In the genomic region with DNA sequence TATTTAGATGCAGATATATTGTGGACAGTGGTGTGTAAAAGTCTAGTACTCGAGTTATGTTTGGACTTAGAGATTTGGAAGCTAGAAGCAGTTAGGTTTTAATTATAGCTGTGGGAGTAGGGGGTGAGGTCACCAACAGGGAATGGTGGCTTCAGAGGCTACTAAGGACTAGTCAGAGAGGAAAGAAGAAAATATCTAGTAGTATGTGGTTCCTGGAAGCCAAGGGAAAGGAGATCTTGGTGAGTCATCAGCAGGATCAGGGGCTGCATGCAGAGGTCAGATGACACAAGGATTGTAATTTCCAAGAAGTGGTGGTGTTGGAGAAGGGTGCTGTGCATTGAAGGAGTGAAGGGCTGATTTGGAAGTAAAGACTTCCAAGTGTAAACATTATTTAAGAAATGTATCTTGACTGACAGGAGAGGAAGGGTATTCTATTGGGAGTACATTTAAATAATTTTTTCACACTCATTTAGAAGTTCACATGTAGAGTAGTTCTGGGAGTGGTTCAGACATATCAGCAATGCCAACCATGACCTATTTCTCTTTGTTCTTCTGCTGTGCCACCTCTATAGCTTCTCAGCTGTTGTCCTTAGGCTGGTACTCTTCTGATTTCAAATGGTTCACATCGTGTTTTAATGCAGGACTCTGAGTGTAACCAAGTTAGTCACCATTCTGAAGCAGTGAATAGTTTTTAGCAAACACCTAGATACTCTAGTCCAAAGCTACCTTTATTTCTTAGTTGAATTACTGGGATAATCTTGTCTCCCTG, we compare ENCODE assay signal across 1 cellular context.
TF ChIP-seq lines count a peak whose summit lies in the region.

No MANE protein-coding gene starts in this region.

TF ChIP-seq in IMR-90, 13 proteins besides CTCF, POLR2A, EP300 and RAD21:
- TF ChIP-seq BHLHE40 (IDR thresholded peaks at IDR 0.05; ENCODE audit: low read depth, low read length): peak; percentile 71
- TF ChIP-seq FOS (IDR thresholded peaks at IDR 0.05; ENCODE audit: low read depth, low read length): peak; percentile 96
- TF ChIP-seq NFE2L2 (IDR thresholded peaks at IDR 0.05; ENCODE audit: low read depth, low read length): no peak
- no peak for TF ChIP-seq MAZ (IDR thresholded peaks at IDR 0.05; ENCODE audit: borderline replicate concordance, low read depth, low read length)
- TF ChIP-seq, protein P1, sequence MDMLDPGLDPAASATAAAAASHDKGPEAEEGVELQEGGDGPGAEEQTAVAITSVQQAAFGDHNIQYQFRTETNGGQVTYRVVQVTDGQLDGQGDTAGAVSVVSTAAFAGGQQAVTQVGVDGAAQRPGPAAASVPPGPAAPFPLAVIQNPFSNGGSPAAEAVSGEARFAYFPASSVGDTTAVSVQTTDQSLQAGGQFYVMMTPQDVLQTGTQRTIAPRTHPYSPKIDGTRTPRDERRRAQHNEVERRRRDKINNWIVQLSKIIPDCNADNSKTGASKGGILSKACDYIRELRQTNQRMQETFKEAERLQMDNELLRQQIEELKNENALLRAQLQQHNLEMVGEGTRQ (IDR thresholded peaks at IDR 0.05; ENCODE audit: low read depth, low read length): peak; percentile 41; the same call in 1 of the 2 replicates
- TF ChIP-seq RFX5 (IDR thresholded peaks at IDR 0.05; ENCODE audit: low read depth, low read length): no peak
- no peak for TF ChIP-seq MXI1 (IDR thresholded peaks at IDR 0.05; ENCODE audit: borderline replicate concordance, low read depth, low read length)
- peak; percentile 29; the same call in 1 of the 2 replicates for TF ChIP-seq CEBPB (IDR thresholded peaks at IDR 0.05; ENCODE audit: low read depth, low read length)
TF ChIP-seq in IMR-90: peak in this region for 4.
